ENCODE assay signal across 16 cellular contexts in genomic region chr20:49091762-49092161, GRCh38. TPM values are rescaled to one million over a fixed set of nuclear protein-coding genes. Genes with fewer than 3 reads are reported as not detected.
DNase-seq lines count a peak whose midpoint lies in the region; ATAC-seq and TF ChIP-seq lines count a peak whose summit lies in the region.
"Had no signal": no experiment of that assay in that cellular context is flagged by ENCODE, and none has a peak within 500 bp of the region (broad histone marks: within the 10 kb centered on the region; RNA-seq: fewer than 3 reads in every experiment).

No MANE protein-coding gene starts in this region.

- no peak for TF ChIP-seq CTCF in right lobe of liver (IDR thresholded peaks at IDR 0.05)
- no peak for TF ChIP-seq CTCF in esophagus muscularis mucosa (IDR thresholded peaks at IDR 0.05)

- H3K4me1 Mint-ChIP-seq in stimulated activated effector memory CD8-positive, alpha-beta T cell treated with anti-CD3 and anti-CD28 coated beads, Interleukin-12 subunit alpha, Interleukin-12 subunit beta, amount 100 ng/mL, for 72 hours: no peaks in the 10 kb centered on the region
- H3K4me1 Mint-ChIP-seq: CD4-positive, alpha-beta memory T cell had no signal

- peak overlapping the region; percentile 29 for H3K27ac Mint-ChIP-seq in stimulated activated effector memory CD8-positive, alpha-beta T cell treated with anti-CD3 and anti-CD28 coated beads, Interleukin-12 subunit alpha, Interleukin-12 subunit beta, amount 100 ng/mL, for 72 hours

- intact Hi-C loops in right lobe of liver (cut with DNase I): no loop called here
- intact Hi-C loops in esophagus muscularis mucosa (cut with DNase I): no loop called here

- 37% methylated on average over 1 of the region's 1 CpG for WGBS in right lobe of liver (ENCODE audit: insufficient coverage, low coverage, low lambda C conversion rate, missing lambda C conversion rate)
- WGBS in esophagus muscularis mucosa: 93% methylated on average over 1 of the region's 1 CpG

- no peaks in the 10 kb centered on the region for H3K27me3 ChIP-seq in right lobe of liver
- H3K27me3 ChIP-seq in esophagus muscularis mucosa: no peaks in the 10 kb centered on the region

- ATAC-seq in left lobe of liver (peak; percentile 96), right lobe of liver (peak; percentile 86 to 92 (median 90)), HG02938 (IDR thresholded peaks at IDR 0.05; ENCODE audit: unreplicated experiment) (no peak)
- no peak for ATAC-seq in stimulated activated effector memory CD8-positive, alpha-beta T cell treated with anti-CD3 and anti-CD28 coated beads, Interleukin-12 subunit alpha, Interleukin-12 subunit beta, amount 100 ng/mL, for 72 hours

- DNase-seq in left lobe of liver (ENCODE audit: low spot score) (no peak), right lobe of liver (no peak), SHP77 (lab: John Stamatoyannopoulos, UW) (no peak), esophagus muscularis mucosa (ENCODE audit: extremely low spot score) (no peak)
- DNase-seq in stimulated activated effector memory CD8-positive, alpha-beta T cell treated with anti-CD3 and anti-CD28 coated beads, Interleukin-12 subunit alpha, Interleukin-12 subunit beta, amount 100 ng/mL, for 72 hours (ENCODE audit: low spot score in 2 of 2): no peak
- DNase-seq: C1 segment of cervical spinal cord; Calu3; CD4-positive, alpha-beta memory T cell; COR-L47; DMS53; DMS79 treated with DMSO at 0.1 percent for 48 hours; GF-D8; GM23248; H7; HCEC 1CT had no signal

- H3K9me3 ChIP-seq in right lobe of liver (no peaks in the 10 kb centered on the region), esophagus muscularis mucosa (no peaks in the 10 kb centered on the region)

- TF ChIP-seq POLR2A in right lobe of liver (IDR thresholded peaks at IDR 0.05) (no peak), esophagus muscularis mucosa (IDR thresholded peaks at IDR 0.05; ENCODE audit: low read depth) (no peak)

- peaks cover 0 to 9% (median 3%) of the 10 kb centered on the region in 4 donors for H3K4me1 ChIP-seq in right lobe of liver
- no peaks in the 10 kb centered on the region for H3K4me1 ChIP-seq in esophagus muscularis mucosa

- TF ChIP-seq EP300 in esophagus muscularis mucosa (IDR thresholded peaks at IDR 0.05): no peak

- H3K9me3 Mint-ChIP-seq in stimulated activated effector memory CD8-positive, alpha-beta T cell treated with anti-CD3 and anti-CD28 coated beads, Interleukin-12 subunit alpha, Interleukin-12 subunit beta, amount 100 ng/mL, for 72 hours: no peaks in the 10 kb centered on the region
- H3K9me3 Mint-ChIP-seq: CD4-positive, alpha-beta memory T cell had no signal

- H3K4me3 Mint-ChIP-seq in stimulated activated effector memory CD8-positive, alpha-beta T cell treated with anti-CD3 and anti-CD28 coated beads, Interleukin-12 subunit alpha, Interleukin-12 subunit beta, amount 100 ng/mL, for 72 hours: no peak overlapping the region
- H3K4me3 Mint-ChIP-seq: CD4-positive, alpha-beta memory T cell had no signal

- peaks cover 100% of the 10 kb centered on the region for H3K36me3 Mint-ChIP-seq in stimulated activated effector memory CD8-positive, alpha-beta T cell treated with anti-CD3 and anti-CD28 coated beads, Interleukin-12 subunit alpha, Interleukin-12 subunit beta, amount 100 ng/mL, for 72 hours

- H3K36me3 ChIP-seq in right lobe of liver: peaks cover 0 to 77% (median 21%) of the 10 kb centered on the region in 4 donors
- H3K36me3 ChIP-seq in esophagus muscularis mucosa: peaks cover 47 to 100% (median 89%) of the 10 kb centered on the region in 4 donors

- H3K27ac ChIP-seq in right lobe of liver (no peak overlapping the region), esophagus muscularis mucosa (replicated peaks in 1 of 4) (no peak overlapping the region)
- H3K27ac ChIP-seq: GM23248 had no signal

- H3K4me3 ChIP-seq in right lobe of liver (no peak overlapping the region), esophagus muscularis mucosa (no peak overlapping the region)
- H3K4me3 ChIP-seq: GM23248 had no signal

RNA-seq across cellular contexts. Expression of gene CSE1L, which starts 45.6 kb away (rescaled TPM):
- total RNA-seq in left lobe of liver (19.6 TPM), right lobe of liver (10 to 100 TPM; 19.4 to 35.8 (median 21.6) TPM), esophagus muscularis mucosa (10 to 100 TPM; 33.8 to 41.3 (median 39.2) TPM)

Comparison
In these comparisons a context has a peak if more than half of its experiments do, and no peak if none do; other contexts are left out.
1. ATAC-seq: peak in left lobe of liver (single experiment) and right lobe of liver (4 of 4); none in stimulated activated effector memory CD8-positive, alpha-beta T cell treated with anti-CD3 and anti-CD28 coated beads, Interleukin-12 subunit alpha, Interleukin-12 subunit beta, amount 100 ng/mL, for 72 hours (single experiment) and HG02938 (single experiment).